ENCODE assay signal across 24 cellular contexts in genomic region chr9:68961587-68961986, GRCh38.
A peak's percentile ranks its signal among the peaks of the same experiment; 100 is the strongest.
DNase-seq lines count a peak whose midpoint lies in the region; ATAC-seq and TF ChIP-seq lines count a peak whose summit lies in the region.
"Had no signal": no experiment of that assay in that cellular context is flagged by ENCODE, and none has a peak within 500 bp of the region (broad histone marks: within the 10 kb centered on the region; RNA-seq: fewer than 3 reads in every experiment).

No MANE protein-coding gene starts in this region.

- DNase-seq in erythroblast (lab: John Stamatoyannopoulos, UW) (peak; percentile 62 to 86), EL (no peak), NCI-H1105 (lab: John Stamatoyannopoulos, UW) (no peak), dedifferentiated amniotic fluid mesenchymal stem cell (ENCODE audit: extremely low spot score) (no peak)
- DNase-seq: activated CD4-positive, CD25-positive, alpha-beta regulatory T cell treated with anti-CD3 and anti-CD28 coated beads, Interleukin-2, amount 50 U/mL, for 72 hours; activated naive CD4-positive, alpha-beta T cell treated with anti-CD3 and anti-CD28 coated beads, Interleukin-2, amount 50 U/mL, for 16 hours; activated T-cell treated with anti-CD3 and anti-CD28 coated beads, Interleukin-2, amount 50 U/mL, for 4 hours; aorta; CD4-positive, CD25-positive, alpha-beta regulatory T cell; central memory CD4-positive, alpha-beta T cell; DMS153; foreskin melanocyte; Kasumi-1; NCI-H1092; NCI-H2081 treated with DMSO at 0.1 percent for 48 hours; psoas muscle; SK-N-SH; stimulated activated CD4-positive, alpha-beta T cell treated with anti-CD3 and anti-CD28 coated beads, Interleukin-4, amount 100 ng/mL, for 24 hours; stimulated activated naive CD8-positive, alpha-beta T cell treated with anti-CD3 and anti-CD28 coated beads, Interleukin-15, amount 100 ng/mL, for 72 hours; transverse colon had no signal

- ATAC-seq in GM18907 (IDR thresholded peaks at IDR 0.05; ENCODE audit: unreplicated experiment) (peak; percentile 68), GM21528 (IDR thresholded peaks at IDR 0.05; ENCODE audit: low FRiP score, unreplicated experiment) (peak; percentile 51), HG03354 (IDR thresholded peaks at IDR 0.05; ENCODE audit: poor library complexity, severe bottlenecking, unreplicated experiment) (peak; percentile 77)
- ATAC-seq: activated T-cell treated with anti-CD3 and anti-CD28 coated beads, Interleukin-2, amount 50 U/mL, for 4 hours; HCT116; psoas muscle; stimulated activated naive CD8-positive, alpha-beta T cell treated with anti-CD3 and anti-CD28 coated beads, Interleukin-15, amount 100 ng/mL, for 72 hours had no signal

- TF ChIP-seq POLR2A in erythroblast (IDR thresholded peaks at IDR 0.05; ENCODE audit: low read length) = no peak

Comparison
In these comparisons a context has a peak if more than half of its experiments do, and no peak if none do; other contexts are left out.
1. DNase-seq: peak in erythroblast (2 of 2); none in EL (single experiment), NCI-H1105 (single experiment) and dedifferentiated amniotic fluid mesenchymal stem cell (single experiment).
2. Peak in every context shown above with its lines, with median percentiles within 50 percentile points of each other: ATAC-seq.